Comparison of ENCODE assay signal across 11 cellular contexts in genomic region chr1:111008031-111008430, GRCh38.
"Had no signal": no experiment of that assay in that cellular context is flagged by ENCODE, and none has a peak within 500 bp of the region (broad histone marks: within the 10 kb centered on the region; RNA-seq: fewer than 3 reads in every experiment).

No MANE protein-coding gene starts in this region.

- H3K4me2 ChIP-seq: GM23338 had no signal

- DNase-seq: GM23248, GOT3, H7, H9, HCEC 1CT, HFFc6 had no signal

- H3K4me3 Mint-ChIP-seq: GM23338, H9, HFFc6 had no signal

- H3K36me3 ChIP-seq: HAP-1 had no signal

- H3K27ac ChIP-seq: GM23248 had no signal

- ATAC-seq: GM23338, HCT116 had no signal

- FAIRE-seq: H1, H54 had no signal

- H3K9ac ChIP-seq: GM23248 had no signal

- H3K9me3 ChIP-seq: HAP-1 had no signal

- H2AFZ ChIP-seq: GM23248, GM23338 had no signal

- H3K27ac Mint-ChIP-seq: GM23338, H9, HFFc6 had no signal

- H3K4me1 ChIP-seq: HAP-1 had no signal

- H3K4me3 ChIP-seq: GM23248, GM23338, HAP-1 had no signal

- H3K4me1 Mint-ChIP-seq: GM23338, H9 had no signal
